In the genomic region with DNA sequence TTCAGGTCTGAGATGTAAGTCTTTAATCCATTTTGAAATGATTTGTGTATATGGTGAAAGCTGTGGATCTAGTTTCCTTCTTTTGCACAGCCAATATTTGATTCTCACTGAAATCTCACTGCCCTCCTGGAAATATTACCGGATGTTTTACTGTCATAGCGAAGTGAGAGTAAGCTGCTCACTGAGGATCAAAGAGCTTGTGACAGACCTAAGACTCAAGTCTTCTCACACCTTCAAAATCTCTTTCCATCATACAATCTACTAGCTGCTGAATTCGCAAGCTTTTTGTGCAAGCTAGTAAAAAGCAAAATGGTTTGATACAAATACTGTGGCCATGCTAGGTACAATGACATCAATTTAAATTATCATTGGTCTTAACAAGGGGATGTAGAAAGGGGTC, we compare ENCODE assay signal across 21 cellular contexts.
"Had no signal": no experiment of that assay in that cellular context is flagged by ENCODE, and none has a peak within 500 bp of the region (broad histone marks: within the 10 kb centered on the region; RNA-seq: fewer than 3 reads in every experiment).

No MANE protein-coding gene starts in this region.

- H3K27me3 ChIP-seq: adrenal gland had no signal

- H3K4me1 ChIP-seq: prostate gland had no signal

- H3K4me3 Mint-ChIP-seq: activated CD8-positive, alpha-beta T cell treated with anti-CD3 and anti-CD28 coated beads for 36 hours; activated naive CD4-positive, alpha-beta T cell treated with anti-CD3 and anti-CD28 coated beads, Interleukin-2, amount 50 U/mL, for 24 hours; nephron progenitor cell; T-helper 17 cell had no signal

- H3K36me3 ChIP-seq: adrenal gland, prostate gland had no signal

- H3K4me3 ChIP-seq: adrenal gland, prostate gland, stomach, thoracic aorta had no signal

- ATAC-seq: activated CD8-positive, alpha-beta T cell treated with anti-CD3 and anti-CD28 coated beads for 36 hours; esophagus mucosa; left lobe of liver; right cardiac atrium; T-helper 17 cell had no signal

- H3K9me3 Mint-ChIP-seq: activated CD8-positive, alpha-beta T cell treated with anti-CD3 and anti-CD28 coated beads for 36 hours; nephron progenitor cell had no signal

- H3K36me3 Mint-ChIP-seq: activated naive CD4-positive, alpha-beta T cell treated with anti-CD3 and anti-CD28 coated beads, Interleukin-2, amount 50 U/mL, for 24 hours had no signal

- DNase-seq: activated CD4-positive, alpha-beta T cell treated with anti-CD3 and anti-CD28 coated beads for 4 hours; activated CD8-positive, alpha-beta memory T cell treated with anti-CD3 and anti-CD28 coated beads, Interleukin-2, amount 50 U/mL, for 4 hours; activated CD8-positive, alpha-beta T cell treated with anti-CD3 and anti-CD28 coated beads for 36 hours; activated effector memory CD4-positive, alpha-beta T cell treated with anti-CD3 and anti-CD28 coated beads, Interleukin-2, amount 50 U/mL, for 16 hours; activated T-cell treated with anti-CD3 and anti-CD28 coated beads, Interleukin-2, amount 50 U/mL, for 48 hours; adrenal gland; islet precursor cell; mesendoderm; nephron progenitor cell; right cardiac atrium; small intestine; stimulated activated CD4-positive, alpha-beta T cell treated with anti-CD3 and anti-CD28 coated beads, Interleukin-4, amount 100 ng/mL, for 4 hours; stimulated activated CD8-positive, alpha-beta memory T cell treated with anti-CD3 and anti-CD28 coated beads, Interleukin-4, amount 100 ng/mL, for 48 hours; stomach; T-helper 17 cell had no signal

- H3K27me3 Mint-ChIP-seq: T-helper 17 cell had no signal

- H3K9me3 ChIP-seq: adrenal gland, prostate gland, stomach, thoracic aorta had no signal

- H3K27ac Mint-ChIP-seq: activated CD8-positive, alpha-beta T cell treated with anti-CD3 and anti-CD28 coated beads for 36 hours; activated naive CD4-positive, alpha-beta T cell treated with anti-CD3 and anti-CD28 coated beads, Interleukin-2, amount 50 U/mL, for 24 hours; nephron progenitor cell; T-helper 17 cell had no signal

- H3K27ac ChIP-seq: adrenal gland, prostate gland, stomach, thoracic aorta had no signal

- FAIRE-seq: endometrium, small intestine had no signal
